2 cellular contexts compared by ENCODE assay signal in the genomic region with DNA sequence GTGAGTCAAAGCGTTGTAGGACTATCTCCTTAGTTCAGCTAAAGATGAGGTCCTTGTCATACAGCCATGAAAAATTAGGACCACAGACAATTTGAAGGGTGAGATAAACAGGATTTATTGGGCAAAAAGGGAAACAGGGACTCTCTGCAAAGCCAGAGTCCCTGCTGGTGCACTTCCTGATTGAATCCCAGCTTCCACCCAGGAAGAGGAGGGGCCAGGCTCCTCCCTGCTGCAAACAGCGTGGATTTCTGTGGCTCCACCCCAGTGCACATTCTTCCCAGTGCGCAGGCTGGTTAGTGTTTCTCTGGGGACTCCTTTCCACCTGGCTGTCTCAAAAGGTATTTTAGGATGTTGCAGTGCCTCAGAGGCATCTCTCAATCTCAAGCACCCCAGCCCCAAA.
TF ChIP-seq lines count a peak whose summit lies in the region.

No MANE protein-coding gene starts in this region.

TF ChIP-seq in HepG2, 621 proteins besides CTCF, POLR2A, EP300 and RAD21:
- TF ChIP-seq MTF2 (CRISPR knock-in tag; IDR thresholded peaks at IDR 0.05; ENCODE audit: borderline replicate concordance) (no peak), GABPA (IDR thresholded peaks at IDR 0.05; ENCODE audit: low read depth, low read length) (no peak), GABPA (CRISPR knock-in tag; IDR thresholded peaks at IDR 0.05; ENCODE audit: low read depth) (0 out of 2 replicates have a peak, but pooled peaks have one; percentile 37), ZNF577 (CRISPR knock-in tag; IDR thresholded peaks at IDR 0.05; ENCODE audit: borderline replicate concordance, low read depth) (no peak)
TF ChIP-seq in HepG2: peak in this region for 1.

TF ChIP-seq in H1, 55 proteins besides CTCF, POLR2A, EP300 and RAD21:
- TF ChIP-seq SP2 (IDR thresholded peaks at IDR 0.05; ENCODE audit: low read length) (no peak), CEBPB (IDR thresholded peaks at IDR 0.05; ENCODE audit: low read depth, low read length) (no peak), RXRA (IDR thresholded peaks at IDR 0.05; ENCODE audit: insufficient read depth, low read depth, low read length) (no peak), JUND (IDR thresholded peaks at IDR 0.05; ENCODE audit: low read length) (no peak), KDM5A (IDR thresholded peaks at IDR 0.05; ENCODE audit: low read length) (no peak), SAP30 (IDR thresholded peaks at IDR 0.05; ENCODE audit: insufficient read depth, insufficient replicate concordance, low read length) (no peak), PHF8 (conservative IDR thresholded peaks at IDR 0.05; ENCODE audit: low read depth, low read length) (no peak), NANOG (IDR thresholded peaks at IDR 0.05; ENCODE audit: insufficient read depth, low read depth, low read length, poor library complexity, severe bottlenecking) (no peak), GTF2F1 (IDR thresholded peaks at IDR 0.05; ENCODE audit: borderline replicate concordance, low read depth, low read length) (no peak), BCL11A (IDR thresholded peaks at IDR 0.05; ENCODE audit: low read depth in 2 of 2, low read length in 2 of 2) (no peak), CTBP2 (IDR thresholded peaks at IDR 0.05; ENCODE audit: borderline replicate concordance, insufficient read depth, insufficient read length, low read length) (no peak), SP1 (IDR thresholded peaks at IDR 0.05; ENCODE audit: low read depth, low read length) (no peak), BACH1 (IDR thresholded peaks at IDR 0.05; ENCODE audit: low read length) (no peak), POU5F1 (IDR thresholded peaks at IDR 0.05; ENCODE audit: low read depth, low read length) (no peak), HDAC2 (IDR thresholded peaks at IDR 0.05; ENCODE audit: borderline replicate concordance in 1 of 2, low read depth in 2 of 2, low read length in 2 of 2) (no peak), HDAC6 (IDR thresholded peaks at IDR 0.05; ENCODE audit: low read depth, low read length) (no peak), USF2 (IDR thresholded peaks at IDR 0.05; ENCODE audit: low read length) (no peak), EZH2 (IDR thresholded peaks at IDR 0.05; ENCODE audit: low read depth, low read length, severe bottlenecking) (no peak), CBX5 (IDR thresholded peaks at IDR 0.05; ENCODE audit: low read depth, low read length) (no peak), RBBP5 (IDR thresholded peaks at IDR 0.05; ENCODE audit: borderline replicate concordance, low read depth, low read length) (no peak)
